Comparison of ENCODE assay signal across 30 cellular contexts in the genomic region with DNA sequence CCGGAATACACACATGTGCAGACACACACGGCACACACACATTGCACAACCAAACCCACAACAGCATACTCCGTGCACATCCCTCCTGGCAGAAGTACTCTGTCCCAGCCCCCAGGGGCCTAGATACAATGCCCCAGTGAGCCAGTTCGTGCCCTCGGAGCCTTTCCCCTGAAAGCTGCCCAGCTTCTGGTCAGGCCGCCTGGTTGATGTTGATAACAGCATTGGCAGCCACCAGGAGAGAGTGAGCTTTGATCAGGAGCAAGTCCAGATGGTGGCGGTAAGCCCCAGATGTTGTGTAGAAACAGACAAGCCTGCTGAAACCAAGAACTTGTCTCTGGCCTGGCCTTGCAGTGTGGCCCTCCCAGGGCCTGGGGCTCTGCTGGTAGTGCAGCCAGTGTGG.
"Had no signal": no experiment of that assay in that cellular context is flagged by ENCODE, and none has a peak within 500 bp of the region (broad histone marks: within the 10 kb centered on the region; RNA-seq: fewer than 3 reads in every experiment).

No MANE protein-coding gene starts in this region.

- H3K27me3 ChIP-seq: ovary, uterus had no signal

- H3K4me1 ChIP-seq: esophagus squamous epithelium, heart right ventricle, left ventricle myocardium inferior, psoas muscle, suprapubic skin, transverse colon, upper lobe of right lung, uterus had no signal

- H3K4me1 Mint-ChIP-seq: immature natural killer cell; memory B cell; natural killer cell; stimulated activated naive B cell treated with anti-CD40 and anti-IgM and Interleukin-4, amounts not matched to agents 10 μg/mL and 1 μg/mL and 100 μg/mL, for 72 hours; stimulated activated naive CD8-positive, alpha-beta T cell treated with anti-CD3 and anti-CD28 coated beads, Interleukin-15, amount 100 ng/mL, for 72 hours had no signal

- H3K36me3 Mint-ChIP-seq: immature natural killer cell; memory B cell; natural killer cell; stimulated activated naive B cell treated with anti-CD40 and anti-IgM and Interleukin-4, amounts not matched to agents 10 μg/mL and 1 μg/mL and 100 μg/mL, for 72 hours had no signal

- H3K9me3 ChIP-seq: esophagus squamous epithelium, heart right ventricle, left ventricle myocardium inferior, ovary, psoas muscle, suprapubic skin, transverse colon, upper lobe of right lung, uterus had no signal

- FAIRE-seq: endometrium had no signal

- H3K36me3 ChIP-seq: esophagus squamous epithelium, heart right ventricle, left ventricle myocardium inferior, ovary, suprapubic skin, transverse colon, upper lobe of right lung, uterus had no signal

- DNase-seq: cortex of kidney; effector memory CD8-positive, alpha-beta T cell; esophagus squamous epithelium; foreskin melanocyte; glutamatergic neuron; heart right ventricle; hippocampal formation; immature natural killer cell; islet precursor cell; kidney glomerular epithelial cell; left colon; left ventricle myocardium inferior; natural killer cell; occipital lobe; ovary; posterior cingulate gyrus; psoas muscle; right cardiac atrium; stimulated activated CD4-positive, alpha-beta T cell treated with anti-CD3 and anti-CD28 coated beads, Interleukin-15, amount 100 ng/mL, for 24 hours; stimulated activated CD4-positive, alpha-beta T cell treated with anti-CD3 and anti-CD28 coated beads, Interleukin-2, amount 100 ng/mL, for 48 hours; stimulated activated naive B cell treated with anti-CD40 and anti-IgM and Interleukin-4, amounts not matched to agents 10 μg/mL and 1 μg/mL and 100 μg/mL, for 72 hours; stimulated activated naive CD8-positive, alpha-beta T cell treated with anti-CD3 and anti-CD28 coated beads, Interleukin-15, amount 100 ng/mL, for 72 hours; transverse colon; upper lobe of right lung; uterus had no signal

- H3K4me3 ChIP-seq: esophagus squamous epithelium, heart right ventricle, left ventricle myocardium inferior, lung, ovary, psoas muscle, skin epidermis, suprapubic skin, transverse colon, upper lobe of right lung, uterus had no signal

- H3K4me3 Mint-ChIP-seq: effector memory CD8-positive, alpha-beta T cell; immature natural killer cell; memory B cell; natural killer cell; stimulated activated naive B cell treated with anti-CD40 and anti-IgM and Interleukin-4, amounts not matched to agents 10 μg/mL and 1 μg/mL and 100 μg/mL, for 72 hours; stimulated activated naive CD8-positive, alpha-beta T cell treated with anti-CD3 and anti-CD28 coated beads, Interleukin-15, amount 100 ng/mL, for 72 hours had no signal

- H3K9me3 Mint-ChIP-seq: immature natural killer cell; memory B cell; natural killer cell; stimulated activated naive B cell treated with anti-CD40 and anti-IgM and Interleukin-4, amounts not matched to agents 10 μg/mL and 1 μg/mL and 100 μg/mL, for 72 hours; stimulated activated naive CD8-positive, alpha-beta T cell treated with anti-CD3 and anti-CD28 coated beads, Interleukin-15, amount 100 ng/mL, for 72 hours had no signal

- H3K27ac ChIP-seq: esophagus squamous epithelium, heart right ventricle, left ventricle myocardium inferior, ovary, psoas muscle, skin epidermis, suprapubic skin, transverse colon, upper lobe of right lung, uterus had no signal

- H3K27ac Mint-ChIP-seq: effector memory CD8-positive, alpha-beta T cell; immature natural killer cell; memory B cell; natural killer cell; stimulated activated naive B cell treated with anti-CD40 and anti-IgM and Interleukin-4, amounts not matched to agents 10 μg/mL and 1 μg/mL and 100 μg/mL, for 72 hours; stimulated activated naive CD8-positive, alpha-beta T cell treated with anti-CD3 and anti-CD28 coated beads, Interleukin-15, amount 100 ng/mL, for 72 hours had no signal
